1 cellular context compared by ENCODE assay signal in the genomic region with DNA sequence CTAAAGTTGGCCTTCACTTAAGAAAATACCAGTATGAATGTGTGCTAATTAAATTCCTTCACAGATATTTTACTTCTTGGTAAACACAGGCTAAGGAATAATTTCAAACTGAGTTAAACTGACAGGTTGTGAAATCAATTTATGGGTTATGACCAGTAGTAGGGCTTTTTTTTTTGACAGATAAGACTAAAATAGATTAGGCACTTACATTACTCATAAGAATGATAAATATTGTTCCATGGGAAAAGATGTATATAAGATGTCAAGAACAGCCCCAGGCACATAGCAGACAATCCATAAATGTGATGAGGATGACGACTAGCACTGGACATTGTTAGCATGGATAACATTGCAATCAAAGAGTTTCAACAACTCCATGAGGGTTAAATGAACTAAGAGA.
TF ChIP-seq lines count a peak whose summit lies in the region.

No MANE protein-coding gene starts in this region.

TF ChIP-seq in SK-N-SH, 30 proteins besides CTCF, POLR2A, EP300 and RAD21 (continued from another document):
- peak; percentile 42; the same call in 1 of the 2 replicates for TF ChIP-seq PBX3 (IDR thresholded peaks at IDR 0.05)
TF ChIP-seq in SK-N-SH: peak in this region for 3.
